In genomic region chr6:145096846-145097245, GRCh38 we compare ENCODE assay signal across 14 cellular contexts.
"Had no signal": no experiment of that assay in that cellular context is flagged by ENCODE, and none has a peak within 500 bp of the region (broad histone marks: within the 10 kb centered on the region; RNA-seq: fewer than 3 reads in every experiment).

No MANE protein-coding gene starts in this region.

- H3K4me2 ChIP-seq: hepatocyte had no signal

- H3K79me2 ChIP-seq: hepatocyte had no signal

- H3K4me1 ChIP-seq: gastroesophageal sphincter had no signal

- H3K27ac ChIP-seq: gastroesophageal sphincter, hepatocyte, right lobe of liver had no signal

- H3K4me3 ChIP-seq: gastroesophageal sphincter, hepatocyte, lung, right lobe of liver had no signal

- H3K36me3 ChIP-seq: gastroesophageal sphincter, right lobe of liver had no signal

- DNase-seq: activated CD4-positive, alpha-beta T cell treated with anti-CD3 and anti-CD28 coated beads, Interleukin-2, amount 50 U/mL, for 48 hours; activated naive CD8-positive, alpha-beta T cell treated with anti-CD3 and anti-CD28 coated beads, Interleukin-2, amount 10 ng/mL, durations not matched to agents 7 days and 5 days; activated T-cell treated with anti-CD3 and anti-CD28 coated beads, Interleukin-2, amount 50 U/mL, for 48 hours; aorta; naive thymus-derived CD8-positive, alpha-beta T cell; right lobe of liver; stimulated activated CD4-positive, alpha-beta T cell treated with anti-CD3 and anti-CD28 coated beads, Interleukin-12 subunit alpha, Interleukin-12 subunit beta, amount 100 ng/mL, for 4 hours; stimulated activated naive CD4-positive, alpha-beta T cell; T-helper 2 cell; trophoblast cell had no signal

- H2AFZ ChIP-seq: hepatocyte had no signal

- H3K27me3 ChIP-seq: gastroesophageal sphincter, hepatocyte, right lobe of liver had no signal

- ATAC-seq: activated CD4-positive, CD25-positive, alpha-beta regulatory T cell treated with anti-CD3 and anti-CD28 coated beads, Interleukin-2, amount 50 U/mL, for 24 hours; gastroesophageal sphincter; naive thymus-derived CD8-positive, alpha-beta T cell; right lobe of liver had no signal
